ENCODE assay signal across 1 cellular context in genomic region chr1:231240883-231241735, GRCh38.
TF ChIP-seq lines count a peak whose summit lies in the region.

TSS of gene GNPAT (plus strand) at chr1:231241212. CDS start at chr1:231241379, 167 bp downstream.

TF ChIP-seq in WTC11, 78 proteins besides CTCF, POLR2A, EP300 and RAD21 (continued from another document):
- TF ChIP-seq, protein P1, sequence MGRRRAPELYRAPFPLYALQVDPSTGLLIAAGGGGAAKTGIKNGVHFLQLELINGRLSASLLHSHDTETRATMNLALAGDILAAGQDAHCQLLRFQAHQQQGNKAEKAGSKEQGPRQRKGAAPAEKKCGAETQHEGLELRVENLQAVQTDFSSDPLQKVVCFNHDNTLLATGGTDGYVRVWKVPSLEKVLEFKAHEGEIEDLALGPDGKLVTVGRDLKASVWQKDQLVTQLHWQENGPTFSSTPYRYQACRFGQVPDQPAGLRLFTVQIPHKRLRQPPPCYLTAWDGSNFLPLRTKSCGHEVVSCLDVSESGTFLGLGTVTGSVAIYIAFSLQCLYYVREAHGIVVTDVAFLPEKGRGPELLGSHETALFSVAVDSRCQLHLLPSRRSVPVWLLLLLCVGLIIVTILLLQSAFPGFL (CRISPR knock-in tag; IDR thresholded peaks at IDR 0.05; ENCODE audit: borderline replicate concordance): 0 out of 2 replicates have a peak, but pooled peaks have one; percentile 47
- no peak for TF ChIP-seq ZNF671 (CRISPR knock-in tag; IDR thresholded peaks at IDR 0.05)
- TF ChIP-seq FOXK1 (CRISPR knock-in tag; IDR thresholded peaks at IDR 0.05): peak; percentile 68; the same call in 1 of the 2 replicates
- TF ChIP-seq, protein P2, sequence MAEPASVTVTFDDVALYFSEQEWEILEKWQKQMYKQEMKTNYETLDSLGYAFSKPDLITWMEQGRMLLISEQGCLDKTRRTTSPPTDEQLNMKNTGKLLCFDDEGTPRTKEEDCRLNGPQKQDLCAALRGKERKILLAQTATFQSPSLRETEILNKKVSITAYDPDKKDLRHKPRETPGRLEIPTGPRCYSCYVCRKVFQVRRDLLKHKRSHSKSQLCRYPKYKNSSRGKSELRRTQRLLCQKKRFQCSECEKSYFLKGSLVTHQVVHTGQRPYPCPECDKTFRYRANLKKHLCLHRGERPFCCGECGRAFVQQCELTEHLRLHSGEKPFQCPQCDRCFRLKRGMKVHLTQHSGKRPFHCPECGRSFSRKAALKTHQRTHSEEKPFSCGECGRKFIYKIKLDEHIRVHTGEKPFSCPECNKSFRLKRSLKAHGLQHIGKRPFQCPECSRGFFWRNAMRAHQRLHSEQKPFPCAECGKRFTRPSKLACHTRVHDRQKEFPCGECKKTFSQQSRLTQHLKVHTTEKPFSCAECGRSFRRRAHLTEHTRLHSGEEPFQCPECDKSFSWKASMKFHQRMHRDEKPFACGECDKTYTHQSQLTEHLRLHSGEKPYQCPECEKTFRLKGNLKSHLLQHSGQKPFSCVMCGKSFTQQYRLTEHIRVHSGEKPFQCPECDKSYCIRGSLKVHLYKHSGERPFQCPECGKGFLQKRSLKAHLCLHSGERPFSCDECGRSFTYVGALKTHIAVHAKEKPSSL (CRISPR knock-in tag; conservative IDR thresholded peaks at IDR 0.05): no peak
- TF ChIP-seq, protein P3, sequence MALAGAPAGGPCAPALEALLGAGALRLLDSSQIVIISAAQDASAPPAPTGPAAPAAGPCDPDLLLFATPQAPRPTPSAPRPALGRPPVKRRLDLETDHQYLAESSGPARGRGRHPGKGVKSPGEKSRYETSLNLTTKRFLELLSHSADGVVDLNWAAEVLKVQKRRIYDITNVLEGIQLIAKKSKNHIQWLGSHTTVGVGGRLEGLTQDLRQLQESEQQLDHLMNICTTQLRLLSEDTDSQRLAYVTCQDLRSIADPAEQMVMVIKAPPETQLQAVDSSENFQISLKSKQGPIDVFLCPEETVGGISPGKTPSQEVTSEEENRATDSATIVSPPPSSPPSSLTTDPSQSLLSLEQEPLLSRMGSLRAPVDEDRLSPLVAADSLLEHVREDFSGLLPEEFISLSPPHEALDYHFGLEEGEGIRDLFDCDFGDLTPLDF (CRISPR knock-in tag; IDR thresholded peaks at IDR 0.05): no peak
- no peak for TF ChIP-seq AR (CRISPR knock-in tag; IDR thresholded peaks at IDR 0.05)
- TF ChIP-seq, protein P4, sequence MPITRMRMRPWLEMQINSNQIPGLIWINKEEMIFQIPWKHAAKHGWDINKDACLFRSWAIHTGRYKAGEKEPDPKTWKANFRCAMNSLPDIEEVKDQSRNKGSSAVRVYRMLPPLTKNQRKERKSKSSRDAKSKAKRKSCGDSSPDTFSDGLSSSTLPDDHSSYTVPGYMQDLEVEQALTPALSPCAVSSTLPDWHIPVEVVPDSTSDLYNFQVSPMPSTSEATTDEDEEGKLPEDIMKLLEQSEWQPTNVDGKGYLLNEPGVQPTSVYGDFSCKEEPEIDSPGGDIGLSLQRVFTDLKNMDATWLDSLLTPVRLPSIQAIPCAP (CRISPR knock-in tag; IDR thresholded peaks at IDR 0.05): no peak
- TF ChIP-seq PRRX2 (CRISPR knock-in tag; IDR thresholded peaks at IDR 0.05): no peak
- TF ChIP-seq ELF4 (CRISPR knock-in tag; IDR thresholded peaks at IDR 0.05; ENCODE audit: low read depth): no peak
- no peak for TF ChIP-seq ZNF121 (CRISPR knock-in tag; IDR thresholded peaks at IDR 0.05)
- TF ChIP-seq ZNF281 (CRISPR knock-in tag; IDR thresholded peaks at IDR 0.05): no peak
- TF ChIP-seq, protein P5, sequence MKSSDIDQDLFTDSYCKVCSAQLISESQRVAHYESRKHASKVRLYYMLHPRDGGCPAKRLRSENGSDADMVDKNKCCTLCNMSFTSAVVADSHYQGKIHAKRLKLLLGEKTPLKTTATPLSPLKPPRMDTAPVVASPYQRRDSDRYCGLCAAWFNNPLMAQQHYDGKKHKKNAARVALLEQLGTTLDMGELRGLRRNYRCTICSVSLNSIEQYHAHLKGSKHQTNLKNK (CRISPR knock-in tag; IDR thresholded peaks at IDR 0.05): no peak
- TF ChIP-seq, protein P6, sequence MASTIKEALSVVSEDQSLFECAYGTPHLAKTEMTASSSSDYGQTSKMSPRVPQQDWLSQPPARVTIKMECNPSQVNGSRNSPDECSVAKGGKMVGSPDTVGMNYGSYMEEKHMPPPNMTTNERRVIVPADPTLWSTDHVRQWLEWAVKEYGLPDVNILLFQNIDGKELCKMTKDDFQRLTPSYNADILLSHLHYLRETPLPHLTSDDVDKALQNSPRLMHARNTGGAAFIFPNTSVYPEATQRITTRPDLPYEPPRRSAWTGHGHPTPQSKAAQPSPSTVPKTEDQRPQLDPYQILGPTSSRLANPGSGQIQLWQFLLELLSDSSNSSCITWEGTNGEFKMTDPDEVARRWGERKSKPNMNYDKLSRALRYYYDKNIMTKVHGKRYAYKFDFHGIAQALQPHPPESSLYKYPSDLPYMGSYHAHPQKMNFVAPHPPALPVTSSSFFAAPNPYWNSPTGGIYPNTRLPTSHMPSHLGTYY (CRISPR knock-in tag; IDR thresholded peaks at IDR 0.05): no peak
- 0 out of 2 replicates have a peak, but pooled peaks have one; percentile 22 for TF ChIP-seq CREM (CRISPR knock-in tag; IDR thresholded peaks at IDR 0.05)
- TF ChIP-seq RORB (CRISPR knock-in tag; IDR thresholded peaks at IDR 0.05): no peak
- TF ChIP-seq, protein P7, sequence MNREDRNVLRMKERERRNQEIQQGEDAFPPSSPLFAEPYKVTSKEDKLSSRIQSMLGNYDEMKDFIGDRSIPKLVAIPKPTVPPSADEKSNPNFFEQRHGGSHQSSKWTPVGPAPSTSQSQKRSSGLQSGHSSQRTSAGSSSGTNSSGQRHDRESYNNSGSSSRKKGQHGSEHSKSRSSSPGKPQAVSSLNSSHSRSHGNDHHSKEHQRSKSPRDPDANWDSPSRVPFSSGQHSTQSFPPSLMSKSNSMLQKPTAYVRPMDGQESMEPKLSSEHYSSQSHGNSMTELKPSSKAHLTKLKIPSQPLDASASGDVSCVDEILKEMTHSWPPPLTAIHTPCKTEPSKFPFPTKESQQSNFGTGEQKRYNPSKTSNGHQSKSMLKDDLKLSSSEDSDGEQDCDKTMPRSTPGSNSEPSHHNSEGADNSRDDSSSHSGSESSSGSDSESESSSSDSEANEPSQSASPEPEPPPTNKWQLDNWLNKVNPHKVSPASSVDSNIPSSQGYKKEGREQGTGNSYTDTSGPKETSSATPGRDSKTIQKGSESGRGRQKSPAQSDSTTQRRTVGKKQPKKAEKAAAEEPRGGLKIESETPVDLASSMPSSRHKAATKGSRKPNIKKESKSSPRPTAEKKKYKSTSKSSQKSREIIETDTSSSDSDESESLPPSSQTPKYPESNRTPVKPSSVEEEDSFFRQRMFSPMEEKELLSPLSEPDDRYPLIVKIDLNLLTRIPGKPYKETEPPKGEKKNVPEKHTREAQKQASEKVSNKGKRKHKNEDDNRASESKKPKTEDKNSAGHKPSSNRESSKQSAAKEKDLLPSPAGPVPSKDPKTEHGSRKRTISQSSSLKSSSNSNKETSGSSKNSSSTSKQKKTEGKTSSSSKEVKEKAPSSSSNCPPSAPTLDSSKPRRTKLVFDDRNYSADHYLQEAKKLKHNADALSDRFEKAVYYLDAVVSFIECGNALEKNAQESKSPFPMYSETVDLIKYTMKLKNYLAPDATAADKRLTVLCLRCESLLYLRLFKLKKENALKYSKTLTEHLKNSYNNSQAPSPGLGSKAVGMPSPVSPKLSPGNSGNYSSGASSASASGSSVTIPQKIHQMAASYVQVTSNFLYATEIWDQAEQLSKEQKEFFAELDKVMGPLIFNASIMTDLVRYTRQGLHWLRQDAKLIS (CRISPR knock-in tag; IDR thresholded peaks at IDR 0.05; ENCODE audit: borderline replicate concordance): no peak
- TF ChIP-seq EMX1 (CRISPR knock-in tag; IDR thresholded peaks at IDR 0.05): no peak
- 0 out of 2 replicates have a peak, but pooled peaks have one; percentile 23 for TF ChIP-seq HMGXB4 (CRISPR knock-in tag; IDR thresholded peaks at IDR 0.05)
- TF ChIP-seq ATF6 (CRISPR knock-in tag; IDR thresholded peaks at IDR 0.05): no peak
- TF ChIP-seq E2F4 (CRISPR knock-in tag; IDR thresholded peaks at IDR 0.05; ENCODE audit: borderline replicate concordance, low read depth): no peak
